ENCODE assay signal across 10 cellular contexts in genomic region chr6:170049641-170050491, GRCh38.
DNase-seq lines count a peak whose midpoint lies in the region; ATAC-seq, FAIRE-seq and TF ChIP-seq lines count a peak whose summit lies in the region.
"Had no signal": no experiment of that assay in that cellular context is flagged by ENCODE, and none has a peak within 500 bp of the region (broad histone marks: within the 10 kb centered on the region; RNA-seq: fewer than 3 reads in every experiment).

No MANE protein-coding gene starts in this region.

- H3K27ac ChIP-seq in kidney (ENCODE audit: low read depth in 2 of 2, low read length in 2 of 2) (peak overlapping the region; percentile 37 to 76), skeletal muscle tissue (ENCODE audit: low read depth, low read length) (peak overlapping the region; percentile 64), neural progenitor cell (no peak overlapping the region)

- H3K4me3 Mint-ChIP-seq in brain, result no peak overlapping the region
- H3K4me3 Mint-ChIP-seq in neural progenitor cell, result no peak overlapping the region
- H3K4me3 Mint-ChIP-seq: IgD-negative memory B cell had no signal

- no peak overlapping the region for H3K4me3 ChIP-seq in kidney (ENCODE audit: low read length in 2 of 2)
- H3K4me3 ChIP-seq in skeletal muscle tissue (ENCODE audit: low read length in 3 of 3), result peak overlapping the region in 2 of 3 donors; percentile 29 to 32
- no peak overlapping the region for H3K4me3 ChIP-seq in neural progenitor cell

- peaks cover 12% of the 10 kb centered on the region for H3K4me1 Mint-ChIP-seq in brain
- no peaks in the 10 kb centered on the region for H3K4me1 Mint-ChIP-seq in neural progenitor cell

- H3K27ac Mint-ChIP-seq in brain (peak overlapping the region in 3 of 5 experiments; percentile 18 to 55 (median 48)), neural progenitor cell (no peak overlapping the region)

- DNase-seq in H4 (ENCODE audit: low spot score) (peak; percentile 74), kidney (peak; percentile 90), neural progenitor cell (ENCODE audit: low spot score) (no peak)
- DNase-seq: activated gamma-delta T cell treated with Interleukin-2 at 50 U/mL for 16 hours had no signal

- H3K9me3 Mint-ChIP-seq in brain (peaks cover 2 to 7% (median 6%) of the 10 kb centered on the region in 5 experiments), neural progenitor cell (peaks cover 8% of the 10 kb centered on the region)
- H3K9me3 Mint-ChIP-seq: IgD-negative memory B cell had no signal

- no peak overlapping the region for H3K4me2 ChIP-seq in neural progenitor cell

- H3K36me3 ChIP-seq in kidney (ENCODE audit: control insufficient read depth in 1 of 2, insufficient read depth in 2 of 2, low read length in 2 of 2), result no peaks in the 10 kb centered on the region
- H3K36me3 ChIP-seq in skeletal muscle tissue (ENCODE audit: control insufficient read depth in 3 of 3, insufficient read depth in 3 of 3, low read length in 3 of 3), result no peaks in the 10 kb centered on the region
- no peaks in the 10 kb centered on the region for H3K36me3 ChIP-seq in neural progenitor cell

- no peak for ATAC-seq in HG03097 (IDR thresholded peaks at IDR 0.05; ENCODE audit: low FRiP score, unreplicated experiment)
- ATAC-seq in HG02642 (IDR thresholded peaks at IDR 0.05; ENCODE audit: poor library complexity, unreplicated experiment), result no peak
- ATAC-seq in HG03521 (IDR thresholded peaks at IDR 0.05; ENCODE audit: unreplicated experiment), result no peak

- no peak overlapping the region for H2AFZ ChIP-seq in neural progenitor cell (replicated peaks)

- no peaks in the 10 kb centered on the region for H3K79me2 ChIP-seq in neural progenitor cell (ENCODE audit: low read depth)

- TF ChIP-seq CTCF in brain (conservative IDR thresholded peaks at IDR 0.05) (no peak), kidney (IDR thresholded peaks at IDR 0.05; ENCODE audit: borderline replicate concordance, extremely low read depth, insufficient read depth) (no peak), neural progenitor cell (IDR thresholded peaks at IDR 0.05) (no peak)

- no peaks in the 10 kb centered on the region for H4K20me1 ChIP-seq in neural progenitor cell (ENCODE audit: low read depth)

- H3F3A ChIP-seq in neural progenitor cell (ENCODE audit: low read depth), result no peaks in the 10 kb centered on the region

- no peak for FAIRE-seq in kidney (lab: Jason Lieb, UNC)

- H3K27me3 Mint-ChIP-seq in brain (peaks cover 4% of the 10 kb centered on the region), neural progenitor cell (ENCODE audit: insufficient read depth, low read depth) (peaks cover 17% of the 10 kb centered on the region)

- H3K4me1 ChIP-seq in kidney (ENCODE audit: control insufficient read depth in 1 of 2, insufficient read depth in 1 of 2, low read depth in 1 of 2, low read length in 2 of 2) (no peaks in the 10 kb centered on the region), skeletal muscle tissue (ENCODE audit: control insufficient read depth in 3 of 3, insufficient read depth in 3 of 3, low read length in 3 of 3) (peaks cover 20 to 43% (median 32%) of the 10 kb centered on the region in 3 donors), neural progenitor cell (no peaks in the 10 kb centered on the region)

- intact Hi-C loops in kidney (cut with DNase I), result no loop called here

- no peaks in the 10 kb centered on the region for H3K36me3 Mint-ChIP-seq in brain
- no peaks in the 10 kb centered on the region for H3K36me3 Mint-ChIP-seq in neural progenitor cell
- H3K36me3 Mint-ChIP-seq: IgD-negative memory B cell had no signal

- H3K9ac ChIP-seq in kidney (ENCODE audit: low read length in 2 of 2) (no peak overlapping the region), skeletal muscle tissue (ENCODE audit: low read depth in 1 of 3, low read length in 3 of 3) (peak overlapping the region; percentile 10 to 60 (median 32)), neural progenitor cell (no peak overlapping the region)

- H3K27me3 ChIP-seq in skeletal muscle tissue (ENCODE audit: control insufficient read depth in 3 of 3, insufficient read depth in 3 of 3, low read length in 3 of 3), result peaks cover 5 to 16% (median 15%) of the 10 kb centered on the region in 3 donors
- H3K27me3 ChIP-seq in neural progenitor cell, result no peaks in the 10 kb centered on the region

- H3K9me3 ChIP-seq in kidney (ENCODE audit: control insufficient read depth in 1 of 2, low read length in 2 of 2) (no peaks in the 10 kb centered on the region), skeletal muscle tissue (ENCODE audit: control insufficient read depth in 3 of 3, low read length in 3 of 3) (no peaks in the 10 kb centered on the region), neural progenitor cell (ENCODE audit: low read depth) (no peaks in the 10 kb centered on the region)

Comparison
In these comparisons a context has a peak if more than half of its experiments do, and no peak if none do; other contexts are left out.
1. H3K4me3 ChIP-seq: peak in skeletal muscle tissue (2 of 3); none in kidney (0 of 2) and neural progenitor cell (single experiment).
2. H3K9ac ChIP-seq: peak in skeletal muscle tissue (3 of 3); none in kidney (0 of 2) and neural progenitor cell (single experiment).